In genomic region chr6:159540152-159540551, GRCh38 we compare ENCODE assay signal across 12 cellular contexts.
A peak's percentile ranks its signal among the peaks of the same experiment; 100 is the strongest.
DNase-seq lines count a peak whose midpoint lies in the region; ATAC-seq and TF ChIP-seq lines count a peak whose summit lies in the region.
"Had no signal": no experiment of that assay in that cellular context is flagged by ENCODE, and none has a peak within 500 bp of the region (broad histone marks: within the 10 kb centered on the region; RNA-seq: fewer than 3 reads in every experiment).

No MANE protein-coding gene starts in this region.

- H3K9me2 ChIP-seq in MM.1S (replicated peaks; ENCODE audit: insufficient read depth, low read length) = no peaks in the 10 kb centered on the region

- H3K9me3 Mint-ChIP-seq in activated naive CD8-positive, alpha-beta T cell treated with anti-CD3 and anti-CD28 coated beads, Interleukin-2, amount 50 U/mL, for 24 hours = no peaks in the 10 kb centered on the region
- H3K9me3 Mint-ChIP-seq in activated naive CD8-positive, alpha-beta T cell treated with anti-CD3 and anti-CD28 coated beads for 36 hours = no peaks in the 10 kb centered on the region
- no peaks in the 10 kb centered on the region for H3K9me3 Mint-ChIP-seq in endothelial cell (ENCODE audit: unreplicated experiment)
- H3K9me3 Mint-ChIP-seq in activated CD8-positive, alpha-beta memory T cell treated with anti-CD3 and anti-CD28 coated beads, Interleukin-2, amount 10 ng/mL, durations not matched to agents 7 days and 5 days (ENCODE audit: low read depth) = no peaks in the 10 kb centered on the region

- H4K20me1 ChIP-seq in MM.1S (ENCODE audit: insufficient read depth, low read length) = no peaks in the 10 kb centered on the region

- H3K4me1 ChIP-seq in spleen (no peaks in the 10 kb centered on the region), MM.1S (ENCODE audit: low read length) (no peaks in the 10 kb centered on the region)

- H3K27me3 ChIP-seq in spleen (replicated peaks in 1 of 7) (no peaks in the 10 kb centered on the region), MM.1S (replicated peaks; ENCODE audit: insufficient read depth, low read length) (no peaks in the 10 kb centered on the region)

- H3K27ac ChIP-seq in spleen (no peak overlapping the region), MM.1S (ENCODE audit: low read length) (no peak overlapping the region)

- intact Hi-C loops in spleen (cut with DNase I; ENCODE audit: low total_unique reads) = no loop called here

- H3K9me3 ChIP-seq in spleen (no peaks in the 10 kb centered on the region), MM.1S (replicated peaks; ENCODE audit: insufficient read depth, low read length) (no peaks in the 10 kb centered on the region)

- H3K9ac ChIP-seq in MM.1S (ENCODE audit: low read length) = no peak overlapping the region

- no peaks in the 10 kb centered on the region for H3K36me3 Mint-ChIP-seq in activated naive CD8-positive, alpha-beta T cell treated with anti-CD3 and anti-CD28 coated beads, Interleukin-2, amount 50 U/mL, for 24 hours (ENCODE audit: low read depth)
- no peaks in the 10 kb centered on the region for H3K36me3 Mint-ChIP-seq in activated naive CD8-positive, alpha-beta T cell treated with anti-CD3 and anti-CD28 coated beads for 36 hours
- H3K36me3 Mint-ChIP-seq in endothelial cell (ENCODE audit: low read depth, unreplicated experiment) = no peaks in the 10 kb centered on the region
- no peaks in the 10 kb centered on the region for H3K36me3 Mint-ChIP-seq in activated CD8-positive, alpha-beta memory T cell treated with anti-CD3 and anti-CD28 coated beads, Interleukin-2, amount 10 ng/mL, durations not matched to agents 7 days and 5 days

- DNase-seq in activated naive CD8-positive, alpha-beta T cell treated with anti-CD3 and anti-CD28 coated beads, Interleukin-2, amount 50 U/mL, for 24 hours = peak; percentile 2
- no peak for DNase-seq in activated naive CD8-positive, alpha-beta T cell treated with anti-CD3 and anti-CD28 coated beads for 36 hours
- DNase-seq in NCI-H460 (ENCODE audit: extremely low read depth, low read depth) = peak; percentile 7
- DNase-seq in endothelial cell (ENCODE audit: low spot score) = peak; percentile 44
- DNase-seq in spleen = peak; percentile 43
- no peak for DNase-seq in activated CD8-positive, alpha-beta memory T cell treated with anti-CD3 and anti-CD28 coated beads, Interleukin-2, amount 10 ng/mL, durations not matched to agents 7 days and 5 days
- no peak for DNase-seq in MM.1S
- DNase-seq: activated CD8-positive, alpha-beta memory T cell treated with anti-CD3 and anti-CD28 coated beads, Interleukin-2, amount 50 U/mL, for 4 hours; NCI-H226; nucleus accumbens; stimulated activated CD4-positive, alpha-beta T cell treated with anti-CD3 and anti-CD28 coated beads, Interleukin-2, amount 100 ng/mL, for 48 hours had no signal

- 40 to 58% (median 45%) methylated on average over 11 to 12 of the region's 12 CpGs for WGBS in spleen, 5 donors

- TF ChIP-seq POLR2A in spleen (IDR thresholded peaks at IDR 0.05) = no peak

- TF ChIP-seq CTCF in endothelial cell (IDR thresholded peaks at IDR 0.05; ENCODE audit: unreplicated experiment) (peak; percentile 49), spleen (IDR thresholded peaks at IDR 0.05 in 8 of 11, conservative IDR thresholded peaks at IDR 0.05 in 3 of 11) (no peak), MM.1S (IDR thresholded peaks at IDR 0.05; ENCODE audit: low read length) (no peak)

- H3K4me2 ChIP-seq in MM.1S (ENCODE audit: low read depth, low read length) = no peak overlapping the region

- H3K4me1 Mint-ChIP-seq in activated naive CD8-positive, alpha-beta T cell treated with anti-CD3 and anti-CD28 coated beads, Interleukin-2, amount 50 U/mL, for 24 hours = no peaks in the 10 kb centered on the region
- H3K4me1 Mint-ChIP-seq in activated naive CD8-positive, alpha-beta T cell treated with anti-CD3 and anti-CD28 coated beads for 36 hours = no peaks in the 10 kb centered on the region
- no peaks in the 10 kb centered on the region for H3K4me1 Mint-ChIP-seq in endothelial cell (ENCODE audit: unreplicated experiment)
- no peaks in the 10 kb centered on the region for H3K4me1 Mint-ChIP-seq in activated CD8-positive, alpha-beta memory T cell treated with anti-CD3 and anti-CD28 coated beads, Interleukin-2, amount 10 ng/mL, durations not matched to agents 7 days and 5 days

- H3K4me3 Mint-ChIP-seq in activated naive CD8-positive, alpha-beta T cell treated with anti-CD3 and anti-CD28 coated beads, Interleukin-2, amount 50 U/mL, for 24 hours = no peak overlapping the region
- H3K4me3 Mint-ChIP-seq in activated naive CD8-positive, alpha-beta T cell treated with anti-CD3 and anti-CD28 coated beads for 36 hours = no peak overlapping the region
- no peak overlapping the region for H3K4me3 Mint-ChIP-seq in endothelial cell (ENCODE audit: unreplicated experiment)
- no peak overlapping the region for H3K4me3 Mint-ChIP-seq in activated CD8-positive, alpha-beta memory T cell treated with anti-CD3 and anti-CD28 coated beads, Interleukin-2, amount 10 ng/mL, durations not matched to agents 7 days and 5 days

- no peak overlapping the region for H3K27ac Mint-ChIP-seq in activated naive CD8-positive, alpha-beta T cell treated with anti-CD3 and anti-CD28 coated beads, Interleukin-2, amount 50 U/mL, for 24 hours
- H3K27ac Mint-ChIP-seq in activated naive CD8-positive, alpha-beta T cell treated with anti-CD3 and anti-CD28 coated beads for 36 hours = no peak overlapping the region
- no peak overlapping the region for H3K27ac Mint-ChIP-seq in endothelial cell (ENCODE audit: unreplicated experiment)
- no peak overlapping the region for H3K27ac Mint-ChIP-seq in activated CD8-positive, alpha-beta memory T cell treated with anti-CD3 and anti-CD28 coated beads, Interleukin-2, amount 10 ng/mL, durations not matched to agents 7 days and 5 days

- H2AFZ ChIP-seq in MM.1S (ENCODE audit: low read length) = no peak overlapping the region

- no peak overlapping the region for H3K4me3 ChIP-seq in spleen
- H3K4me3 ChIP-seq in MM.1S (ENCODE audit: low read length) = no peak overlapping the region

- no peaks in the 10 kb centered on the region for H3K79me2 ChIP-seq in MM.1S (ENCODE audit: low read length)

- H3K36me3 ChIP-seq in spleen (no peaks in the 10 kb centered on the region), MM.1S (replicated peaks; ENCODE audit: insufficient read depth, low read length) (no peaks in the 10 kb centered on the region)

- H3K27me3 Mint-ChIP-seq in activated naive CD8-positive, alpha-beta T cell treated with anti-CD3 and anti-CD28 coated beads, Interleukin-2, amount 50 U/mL, for 24 hours = peaks cover 2% of the 10 kb centered on the region
- H3K27me3 Mint-ChIP-seq in activated naive CD8-positive, alpha-beta T cell treated with anti-CD3 and anti-CD28 coated beads for 36 hours = no peaks in the 10 kb centered on the region
- H3K27me3 Mint-ChIP-seq in endothelial cell (ENCODE audit: unreplicated experiment) = no peaks in the 10 kb centered on the region
- peaks cover 5% of the 10 kb centered on the region for H3K27me3 Mint-ChIP-seq in activated CD8-positive, alpha-beta memory T cell treated with anti-CD3 and anti-CD28 coated beads, Interleukin-2, amount 10 ng/mL, durations not matched to agents 7 days and 5 days

- H3F3A ChIP-seq in MM.1S (ENCODE audit: insufficient read depth, low read length) = no peaks in the 10 kb centered on the region

- ATAC-seq in activated naive CD8-positive, alpha-beta T cell treated with anti-CD3 and anti-CD28 coated beads, Interleukin-2, amount 50 U/mL, for 24 hours = no peak
- ATAC-seq in activated CD8-positive, alpha-beta memory T cell treated with anti-CD3 and anti-CD28 coated beads, Interleukin-2, amount 10 ng/mL, durations not matched to agents 7 days and 5 days = no peak
- no peak for ATAC-seq in GM21786 (IDR thresholded peaks at IDR 0.05; ENCODE audit: unreplicated experiment)

- CTCF ChIA-PET in activated CD8-positive, alpha-beta memory T cell treated with anti-CD3 and anti-CD28 coated beads, Interleukin-2, amount 10 ng/mL, durations not matched to agents 7 days and 5 days (lab: Charles Lee) = interaction anchor here (0.9 kb wide), 1 partner anchor 366 kb away, joined by 3 read pairs; no protein-coding TSS in a partner anchor

Comparison
In these comparisons a context has a peak if more than half of its experiments do, and no peak if none do; other contexts are left out.
1. DNase-seq: peak in activated naive CD8-positive, alpha-beta T cell treated with anti-CD3 and anti-CD28 coated beads, Interleukin-2, amount 50 U/mL, for 24 hours (single experiment), NCI-H460 (single experiment), endothelial cell (single experiment) and spleen (single experiment); none in activated naive CD8-positive, alpha-beta T cell treated with anti-CD3 and anti-CD28 coated beads for 36 hours (single experiment), activated CD8-positive, alpha-beta memory T cell treated with anti-CD3 and anti-CD28 coated beads, Interleukin-2, amount 10 ng/mL, durations not matched to agents 7 days and 5 days (single experiment) and MM.1S (single experiment).